In the genomic region with DNA sequence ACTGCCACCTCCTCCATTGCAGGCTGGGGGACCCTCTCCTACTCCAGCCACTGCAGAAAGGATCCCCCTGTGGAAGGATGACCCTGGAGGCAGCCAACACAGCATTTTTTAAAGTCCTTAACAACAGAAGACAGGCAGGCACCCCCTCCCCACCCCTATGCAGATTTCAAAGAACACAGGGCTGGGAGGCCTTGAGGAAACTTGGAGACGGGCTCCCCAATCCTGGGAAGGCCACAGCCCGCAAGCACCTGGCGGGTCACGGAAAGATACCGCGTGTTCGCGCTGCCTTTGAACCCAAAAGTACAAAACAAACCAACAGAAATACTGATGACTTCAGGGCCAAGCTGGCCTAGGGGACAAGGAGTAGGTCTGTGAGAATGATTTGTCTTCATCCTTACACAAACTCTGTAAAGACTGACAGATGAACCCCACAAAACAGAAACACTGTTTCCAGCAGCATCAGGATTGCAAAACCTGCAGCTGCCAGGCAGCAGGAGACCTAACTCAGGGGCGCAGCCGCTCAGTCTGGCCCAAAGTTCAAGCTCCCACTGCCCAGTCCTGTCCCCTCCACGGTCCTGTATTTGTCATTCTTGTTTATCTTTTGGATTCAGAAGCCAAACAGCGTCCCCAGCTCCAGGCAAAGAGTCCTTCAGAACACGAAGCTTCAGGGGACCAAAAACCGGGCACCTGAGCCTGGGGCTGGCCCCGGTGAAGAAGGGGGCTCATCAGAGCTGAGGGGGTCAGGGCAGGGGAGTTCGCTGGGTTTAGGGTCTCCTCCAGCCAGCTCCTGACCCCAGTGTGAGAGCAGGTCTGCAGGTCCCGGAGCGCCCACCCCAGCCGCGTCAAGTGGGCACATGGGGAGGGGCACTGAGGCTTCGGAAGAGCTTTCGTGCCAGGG, we compare ENCODE assay signal across 1 cellular context.
TF ChIP-seq lines count a peak whose summit lies in the region.

No MANE protein-coding gene starts in this region.

TF ChIP-seq in liver, 16 proteins besides CTCF, POLR2A, EP300 and RAD21 (continued from another document):
- TF ChIP-seq, protein P1, sequence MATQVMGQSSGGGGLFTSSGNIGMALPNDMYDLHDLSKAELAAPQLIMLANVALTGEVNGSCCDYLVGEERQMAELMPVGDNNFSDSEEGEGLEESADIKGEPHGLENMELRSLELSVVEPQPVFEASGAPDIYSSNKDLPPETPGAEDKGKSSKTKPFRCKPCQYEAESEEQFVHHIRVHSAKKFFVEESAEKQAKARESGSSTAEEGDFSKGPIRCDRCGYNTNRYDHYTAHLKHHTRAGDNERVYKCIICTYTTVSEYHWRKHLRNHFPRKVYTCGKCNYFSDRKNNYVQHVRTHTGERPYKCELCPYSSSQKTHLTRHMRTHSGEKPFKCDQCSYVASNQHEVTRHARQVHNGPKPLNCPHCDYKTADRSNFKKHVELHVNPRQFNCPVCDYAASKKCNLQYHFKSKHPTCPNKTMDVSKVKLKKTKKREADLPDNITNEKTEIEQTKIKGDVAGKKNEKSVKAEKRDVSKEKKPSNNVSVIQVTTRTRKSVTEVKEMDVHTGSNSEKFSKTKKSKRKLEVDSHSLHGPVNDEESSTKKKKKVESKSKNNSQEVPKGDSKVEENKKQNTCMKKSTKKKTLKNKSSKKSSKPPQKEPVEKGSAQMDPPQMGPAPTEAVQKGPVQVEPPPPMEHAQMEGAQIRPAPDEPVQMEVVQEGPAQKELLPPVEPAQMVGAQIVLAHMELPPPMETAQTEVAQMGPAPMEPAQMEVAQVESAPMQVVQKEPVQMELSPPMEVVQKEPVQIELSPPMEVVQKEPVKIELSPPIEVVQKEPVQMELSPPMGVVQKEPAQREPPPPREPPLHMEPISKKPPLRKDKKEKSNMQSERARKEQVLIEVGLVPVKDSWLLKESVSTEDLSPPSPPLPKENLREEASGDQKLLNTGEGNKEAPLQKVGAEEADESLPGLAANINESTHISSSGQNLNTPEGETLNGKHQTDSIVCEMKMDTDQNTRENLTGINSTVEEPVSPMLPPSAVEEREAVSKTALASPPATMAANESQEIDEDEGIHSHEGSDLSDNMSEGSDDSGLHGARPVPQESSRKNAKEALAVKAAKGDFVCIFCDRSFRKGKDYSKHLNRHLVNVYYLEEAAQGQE (IDR thresholded peaks at IDR 0.05): no peak
- no peak for TF ChIP-seq JUND (IDR thresholded peaks at IDR 0.05)
- TF ChIP-seq, protein P2, sequence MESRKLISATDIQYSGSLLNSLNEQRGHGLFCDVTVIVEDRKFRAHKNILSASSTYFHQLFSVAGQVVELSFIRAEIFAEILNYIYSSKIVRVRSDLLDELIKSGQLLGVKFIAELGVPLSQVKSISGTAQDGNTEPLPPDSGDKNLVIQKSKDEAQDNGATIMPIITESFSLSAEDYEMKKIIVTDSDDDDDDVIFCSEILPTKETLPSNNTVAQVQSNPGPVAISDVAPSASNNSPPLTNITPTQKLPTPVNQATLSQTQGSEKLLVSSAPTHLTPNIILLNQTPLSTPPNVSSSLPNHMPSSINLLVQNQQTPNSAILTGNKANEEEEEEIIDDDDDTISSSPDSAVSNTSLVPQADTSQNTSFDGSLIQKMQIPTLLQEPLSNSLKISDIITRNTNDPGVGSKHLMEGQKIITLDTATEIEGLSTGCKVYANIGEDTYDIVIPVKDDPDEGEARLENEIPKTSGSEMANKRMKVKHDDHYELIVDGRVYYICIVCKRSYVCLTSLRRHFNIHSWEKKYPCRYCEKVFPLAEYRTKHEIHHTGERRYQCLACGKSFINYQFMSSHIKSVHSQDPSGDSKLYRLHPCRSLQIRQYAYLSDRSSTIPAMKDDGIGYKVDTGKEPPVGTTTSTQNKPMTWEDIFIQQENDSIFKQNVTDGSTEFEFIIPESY (IDR thresholded peaks at IDR 0.05): no peak
